ENCODE assay signal across 22 cellular contexts in the genomic region with DNA sequence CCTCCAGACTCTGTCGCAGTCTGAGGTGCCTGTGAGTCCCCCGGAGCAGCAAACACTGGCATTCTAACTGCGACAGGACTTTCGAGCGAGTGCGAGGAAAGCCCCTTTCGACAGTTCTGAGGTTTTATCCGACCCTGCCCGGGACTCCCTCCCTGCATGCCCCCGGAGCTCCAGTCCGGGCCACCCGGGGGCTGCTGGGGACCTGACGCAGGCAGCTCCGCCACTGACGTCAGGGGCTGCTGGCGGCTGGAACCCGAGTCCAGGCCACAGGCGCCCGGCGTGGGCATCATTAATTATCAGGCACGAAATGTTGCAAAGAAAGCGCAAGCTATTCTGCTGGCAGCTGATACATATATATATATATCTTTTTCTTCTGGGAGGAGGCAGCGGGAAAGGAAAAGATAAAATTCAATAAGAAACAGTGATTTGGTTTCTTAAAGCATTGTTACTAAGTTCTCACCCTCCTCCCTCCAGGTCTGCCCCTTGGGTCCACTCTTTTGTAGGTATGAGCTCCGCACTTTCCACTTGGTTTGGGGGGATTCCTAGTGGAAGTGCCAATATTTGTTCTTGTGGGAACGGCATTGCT. TPM values are rescaled to one million over a fixed set of nuclear protein-coding genes. Genes with fewer than 3 reads are reported as not detected.
DNase-seq lines count a peak whose midpoint lies in the region; TF ChIP-seq lines count a peak whose summit lies in the region.
"Had no signal": no experiment of that assay in that cellular context is flagged by ENCODE, and none has a peak within 500 bp of the region (broad histone marks: within the 10 kb centered on the region; RNA-seq: fewer than 3 reads in every experiment).

No MANE protein-coding gene starts in this region.

- intact Hi-C loops in testis (cut with DNase I; ENCODE audit: low total_unique reads) = no loop called here
- intact Hi-C loops in activated naive CD4-positive, alpha-beta T cell treated with anti-CD3 and anti-CD28 coated beads for 36 hours (cut with micrococcal nuclease) = no loop called here

- H3K9me3 Mint-ChIP-seq in activated naive CD4-positive, alpha-beta T cell treated with anti-CD3 and anti-CD28 coated beads for 36 hours = peaks cover 2% of the 10 kb centered on the region

- H3K4me3 ChIP-seq in MG63 (peak overlapping the region; percentile 48), testis (peak overlapping the region in 1 of 2 donors; percentile 43), right atrium auricular region (no peak overlapping the region)
- H3K4me3 ChIP-seq: colonic mucosa had no signal

- no peaks in the 10 kb centered on the region for H3K36me3 ChIP-seq in MG63
- H3K36me3 ChIP-seq in testis (ENCODE audit: low read depth, missing control alignments) = no peaks in the 10 kb centered on the region
- no peaks in the 10 kb centered on the region for H3K36me3 ChIP-seq in right atrium auricular region
- H3K36me3 ChIP-seq: colonic mucosa had no signal

- H3K4me1 ChIP-seq in testis = peaks cover 2% of the 10 kb centered on the region
- H3K4me1 ChIP-seq in right atrium auricular region = peaks cover 0 to 22% of the 10 kb centered on the region in 2 donors
- H3K4me1 ChIP-seq: colonic mucosa, foreskin keratinocyte, parathyroid adenoma had no signal

- DNase-seq in MG63 (peak; percentile 86), islet precursor cell (peak; percentile 60), testis (peak; percentile 21), right atrium auricular region (ENCODE audit: low spot score) (no peak), occipital lobe (lab: John Stamatoyannopoulos, UW) (no peak)
- no peak for DNase-seq in activated naive CD4-positive, alpha-beta T cell treated with anti-CD3 and anti-CD28 coated beads for 36 hours
- DNase-seq: activated B cell treated with CpG ODN at 0.5 μM for 24 hours; AML-193; colonic mucosa; EL; foreskin keratinocyte; NCI-H1092 treated with DMSO at 0.1 percent for 48 hours; NCI-H69; OCI-M1; stimulated activated CD4-positive, alpha-beta T cell treated with anti-CD3 and anti-CD28 coated beads, Interleukin-2, amount 100 ng/mL, for 24 hours; stimulated activated naive CD8-positive, alpha-beta T cell treated with anti-CD3 and anti-CD28 coated beads, Interleukin-15, amount 100 ng/mL, for 72 hours; T-helper 17 cell had no signal

- peaks cover 5% of the 10 kb centered on the region for H3K4me1 Mint-ChIP-seq in activated naive CD4-positive, alpha-beta T cell treated with anti-CD3 and anti-CD28 coated beads for 36 hours (ENCODE audit: low read depth)
- H3K4me1 Mint-ChIP-seq: activated B cell treated with CpG ODN at 0.5 μM for 24 hours had no signal

- peak overlapping the region; percentile 91 for H3K27ac ChIP-seq in cingulate gyrus (ENCODE audit: low read depth, low read length)
- no peak overlapping the region for H3K27ac ChIP-seq in testis
- H3K27ac ChIP-seq in right atrium auricular region = no peak overlapping the region
- H3K27ac ChIP-seq: colonic mucosa, epithelial cell of prostate, foreskin keratinocyte, parathyroid adenoma had no signal

- TF ChIP-seq CTCF in testis (IDR thresholded peaks at IDR 0.05) (no peak), right atrium auricular region (IDR thresholded peaks at IDR 0.05) (no peak)

- H3K27me3 Mint-ChIP-seq in activated naive CD4-positive, alpha-beta T cell treated with anti-CD3 and anti-CD28 coated beads for 36 hours (ENCODE audit: low read depth) = peaks cover 56% of the 10 kb centered on the region

- H3K27me3 ChIP-seq in MG63 (no peaks in the 10 kb centered on the region), testis (peaks cover 9% of the 10 kb centered on the region), right atrium auricular region (peaks cover 39 to 46% of the 10 kb centered on the region in 2 donors)

- H3K9me3 ChIP-seq in MG63 (no peaks in the 10 kb centered on the region), testis (no peaks in the 10 kb centered on the region), right atrium auricular region (no peaks in the 10 kb centered on the region)
- H3K9me3 ChIP-seq: colonic mucosa had no signal

- 8 to 11% methylated on average over 24 to 25 of the region's 25 CpGs for WGBS in testis, 2 donors

- H3K36me3 Mint-ChIP-seq in activated naive CD4-positive, alpha-beta T cell treated with anti-CD3 and anti-CD28 coated beads for 36 hours (ENCODE audit: low read depth) = peaks cover 5% of the 10 kb centered on the region

- CTCF ChIA-PET in activated naive CD4-positive, alpha-beta T cell treated with anti-CD3 and anti-CD28 coated beads for 36 hours (lab: Charles Lee) = no interaction called here

- no peak overlapping the region for H3K4me3 Mint-ChIP-seq in activated naive CD4-positive, alpha-beta T cell treated with anti-CD3 and anti-CD28 coated beads for 36 hours
- H3K4me3 Mint-ChIP-seq: activated B cell treated with CpG ODN at 0.5 μM for 24 hours; stimulated activated naive CD8-positive, alpha-beta T cell treated with anti-CD3 and anti-CD28 coated beads, Interleukin-15, amount 100 ng/mL, for 72 hours; T-helper 17 cell had no signal

- TF ChIP-seq POLR2A in testis (IDR thresholded peaks at IDR 0.05) = no peak

- no peak overlapping the region for H3K27ac Mint-ChIP-seq in activated naive CD4-positive, alpha-beta T cell treated with anti-CD3 and anti-CD28 coated beads for 36 hours
- H3K27ac Mint-ChIP-seq: activated B cell treated with CpG ODN at 0.5 μM for 24 hours; stimulated activated naive CD8-positive, alpha-beta T cell treated with anti-CD3 and anti-CD28 coated beads, Interleukin-15, amount 100 ng/mL, for 72 hours; T-helper 17 cell had no signal

RNA-seq across cellular contexts. Expression of gene ZIC1, which starts 15.3 kb away (rescaled TPM):
- 24.3 and 31.9 TPM in 2 replicates for total RNA-seq in MG63 (2014; rRNA removed; shearing (Covaris generic); ENCODE audit: low replicate concordance)
- total RNA-seq in testis (1 to 10 TPM; 3.3 to 3.5 TPM), right atrium auricular region (under 1 TPM in 1 of 2 donors, not detected in 1; 0.04 TPM), occipital lobe (15.6 TPM)
- 1.4 TPM for polyA plus RNA-seq in testis (ENCODE audit: insufficient read depth, low read depth, low replicate concordance)
- total RNA-seq in activated naive CD4-positive, alpha-beta T cell treated with anti-CD3 and anti-CD28 coated beads for 36 hours = not detected
- total RNA-seq: activated B cell treated with CpG ODN at 0.5 μM for 24 hours, foreskin keratinocyte, liver, T-helper 17 cell, urinary bladder had no signal
- polyA plus RNA-seq: foreskin keratinocyte, urinary bladder had no signal

RNA-seq across cellular contexts. Expression of gene ZIC4, which starts 18.1 kb away (rescaled TPM):
- total RNA-seq in MG63 (2014; rRNA removed; shearing (Covaris generic); ENCODE audit: low replicate concordance) = 1.5 and 2.2 TPM in 2 replicates
- total RNA-seq in testis = under 1 TPM; 0.06 to 0.31 TPM
- polyA plus RNA-seq in testis (ENCODE audit: insufficient read depth, low read depth, low replicate concordance) = 0.55 TPM
- not detected for total RNA-seq in activated naive CD4-positive, alpha-beta T cell treated with anti-CD3 and anti-CD28 coated beads for 36 hours
- not detected for total RNA-seq in right atrium auricular region
- total RNA-seq in occipital lobe = 1.2 TPM
- total RNA-seq: activated B cell treated with CpG ODN at 0.5 μM for 24 hours, colonic mucosa, foreskin keratinocyte, liver, T-helper 17 cell, urinary bladder had no signal
- polyA plus RNA-seq: foreskin keratinocyte, urinary bladder had no signal

Comparison
In these comparisons a context has a peak if more than half of its experiments do, and no peak if none do; other contexts are left out.
1. DNase-seq: peak in MG63 (single experiment), islet precursor cell (single experiment) and testis (single experiment); none in activated naive CD4-positive, alpha-beta T cell treated with anti-CD3 and anti-CD28 coated beads for 36 hours (single experiment), right atrium auricular region (single experiment) and occipital lobe (single experiment).
2. RNA of gene ZIC1, which starts 15.3 kb away (total RNA-seq): 24.3 to 31.9 TPM in MG63, 15.6 TPM in occipital lobe (single experiment) and 3.3 to 3.5 TPM in testis; 0.04 TPM in right atrium auricular region and not detected in activated naive CD4-positive, alpha-beta T cell treated with anti-CD3 and anti-CD28 coated beads for 36 hours; every median in the first group is over 4 times any median in the second.